ENCODE assay signal across 20 cellular contexts in genomic region chr7:148463210-148463609, GRCh38.
A peak's percentile ranks its signal among the peaks of the same experiment; 100 is the strongest.
DNase-seq lines count a peak whose midpoint lies in the region; FAIRE-seq and TF ChIP-seq lines count a peak whose summit lies in the region.
"Had no signal": no experiment of that assay in that cellular context is flagged by ENCODE, and none has a peak within 500 bp of the region (broad histone marks: within the 10 kb centered on the region; RNA-seq: fewer than 3 reads in every experiment).

No MANE protein-coding gene starts in this region.

- H3K4me1 ChIP-seq in Caco-2 (peaks cover 29% of the 10 kb centered on the region), HEK293 (ENCODE audit: control insufficient read depth, insufficient read depth, low read length) (no peaks in the 10 kb centered on the region), H1 (replicated peaks in 1 of 4; ENCODE audit: control insufficient read depth in 3 of 4, insufficient read depth in 4 of 4, low read length in 3 of 4) (no peaks in the 10 kb centered on the region), mesenchymal stem cell (ENCODE audit: control insufficient read depth, insufficient read depth, low read depth, low read length) (no peaks in the 10 kb centered on the region)
- H3K4me1 ChIP-seq: BLaER1 had no signal

- H4K20me1 ChIP-seq in H1 (replicated peaks in 1 of 2; ENCODE audit: control insufficient read depth in 1 of 2, insufficient read depth in 2 of 2, low read length in 2 of 2) = peaks cover 0 to 6% of the 10 kb centered on the region in 2 experiments
- H4K20me1 ChIP-seq: BLaER1 had no signal

- H3K4me2 ChIP-seq in H1 (ENCODE audit: insufficient read depth in 1 of 2, low read depth in 2 of 2, low read length in 2 of 2) (no peak overlapping the region), mesenchymal stem cell (ENCODE audit: low read length, poor library complexity, severe bottlenecking) (no peak overlapping the region)
- H3K4me2 ChIP-seq: BLaER1 had no signal

- TF ChIP-seq RAD21 in H1 (IDR thresholded peaks at IDR 0.05 in 1 of 2, conservative IDR thresholded peaks at IDR 0.05 in 1 of 2; ENCODE audit: low read depth in 2 of 2, low read length in 2 of 2) = no peak

- no peak overlapping the region for H4K5ac ChIP-seq in H1 (ENCODE audit: insufficient read length, low read depth, low read length)

- no peak overlapping the region for H2BK5ac ChIP-seq in H1 (ENCODE audit: low read depth, low read length)
- no peak overlapping the region for H2BK5ac ChIP-seq in mesenchymal stem cell (ENCODE audit: low read depth, low read length, poor library complexity, severe bottlenecking)

- CTCF ChIA-PET in Caco-2 (lab: Charles Lee) (no interaction called here), HEK293 (lab: Yijun Ruan, JAX) (no interaction called here), H1 (lab: Charles Lee; ENCODE audit: partially characterized antibody) (no interaction called here)

- no peak for TF ChIP-seq POLR2A in H1 (IDR thresholded peaks at IDR 0.05; ENCODE audit: control extremely low read depth in 1 of 2, low read depth in 2 of 2, low read length in 2 of 2)

- no TSS peak for BruUV-seq in Caco-2 (replicated peaks; lab: Mats Ljungman, UMichigan)

- H3K9ac ChIP-seq in H1 (replicated peaks in 1 of 4; ENCODE audit: extremely low read depth in 1 of 4, low read depth in 3 of 4, low read length in 3 of 4) = no peak overlapping the region; a peak in 1 of 7 replicates
- H3K9ac ChIP-seq in mesenchymal stem cell (ENCODE audit: low read length) = no peak overlapping the region
- H3K9ac ChIP-seq: BLaER1 had no signal

- no peaks in the 10 kb centered on the region for H3K27me3 Mint-ChIP-seq in Caco-2 (ENCODE audit: insufficient read depth, unreplicated experiment)

- TF ChIP-seq EP300 in H1 (IDR thresholded peaks at IDR 0.05; ENCODE audit: borderline replicate concordance in 1 of 2, low read depth in 2 of 2, low read length in 2 of 2) = no peak

- H3K4ac ChIP-seq in H1 (replicated peaks; ENCODE audit: insufficient read length, low read depth, low read length) (no peak overlapping the region), mesenchymal stem cell (ENCODE audit: low read depth in 1 of 2, low read length in 2 of 2) (no peak overlapping the region)

- H3K27me3 ChIP-seq in Caco-2 (replicated peaks; ENCODE audit: control insufficient read depth, insufficient read depth, low read length) (no peaks in the 10 kb centered on the region), H1 (replicated peaks in 1 of 4; ENCODE audit: control insufficient read depth in 3 of 4, extremely low read depth in 1 of 4, insufficient read depth in 3 of 4, low read length in 3 of 4) (no peaks in the 10 kb centered on the region), mesenchymal stem cell (ENCODE audit: control insufficient read depth in 1 of 2, insufficient read depth in 1 of 2, low read length in 2 of 2) (no peaks in the 10 kb centered on the region)
- H3K27me3 ChIP-seq: BLaER1 had no signal

- H3K27ac ChIP-seq in HEK293 (ENCODE audit: extremely low read depth, low read depth, low read length) = no peak overlapping the region
- H3K27ac ChIP-seq in H1 (ENCODE audit: low read depth, low read length) = no peak overlapping the region
- H3K27ac ChIP-seq in mesenchymal stem cell (ENCODE audit: low read length, poor library complexity, severe bottlenecking) = no peak overlapping the region
- H3K27ac ChIP-seq: BLaER1, HL-60 had no signal

- no peak overlapping the region for H3K18ac ChIP-seq in H1 (ENCODE audit: extremely low read depth, low read length)
- no peak overlapping the region for H3K18ac ChIP-seq in mesenchymal stem cell (ENCODE audit: low read depth in 1 of 2, low read length in 2 of 2)

- no peak overlapping the region for H2BK20ac ChIP-seq in H1 (ENCODE audit: low read length)

- no peak overlapping the region for H2BK120ac ChIP-seq in H1 (replicated peaks; ENCODE audit: low read depth, low read length)
- no peak overlapping the region for H2BK120ac ChIP-seq in mesenchymal stem cell (ENCODE audit: low read depth, low read length)

- intact Hi-C loops in Caco-2 (cut with micrococcal nuclease; ENCODE audit: unreplicated experiment) = loop anchor here (2.0 to 5.0 kb wide), 2 partner anchors 34 to 146 kb away; no protein-coding TSS in a partner anchor

- H4K91ac ChIP-seq in H1 (replicated peaks; ENCODE audit: insufficient read length, low read length) (no peak overlapping the region), mesenchymal stem cell (ENCODE audit: low read length) (peak overlapping the region; percentile 70)

- H3K56ac ChIP-seq in H1 (replicated peaks; ENCODE audit: insufficient read length, low read depth, low read length) = no peak overlapping the region

- H2BK15ac ChIP-seq in H1 (ENCODE audit: low read length) (no peak overlapping the region), mesenchymal stem cell (ENCODE audit: low read depth, poor library complexity, severe bottlenecking) (no peak overlapping the region)

- H3K23ac ChIP-seq in H1 (ENCODE audit: insufficient read length) = no peak overlapping the region
- no peak overlapping the region for H3K23ac ChIP-seq in mesenchymal stem cell (ENCODE audit: low read length in 2 of 2)

- H3K4me1 Mint-ChIP-seq in Caco-2 (ENCODE audit: low read depth, unreplicated experiment) = peaks cover 30% of the 10 kb centered on the region
- H3K4me1 Mint-ChIP-seq: CD14-positive monocyte had no signal

- H3K36me3 Mint-ChIP-seq in Caco-2 (ENCODE audit: insufficient read depth, unreplicated experiment) = peaks cover 27% of the 10 kb centered on the region
- H3K36me3 Mint-ChIP-seq: CD14-positive monocyte; CD4-positive, alpha-beta memory T cell; IgD-negative memory B cell had no signal

- H4K8ac ChIP-seq in H1 (ENCODE audit: extremely low read depth, insufficient read depth, low read length) (no peak overlapping the region), mesenchymal stem cell (ENCODE audit: low read length) (no peak overlapping the region)

- TF ChIP-seq CTCF in Caco-2 (IDR thresholded peaks at IDR 0.05; ENCODE audit: insufficient read depth in 1 of 2, low read depth in 1 of 2, low read length in 1 of 2, severe bottlenecking in 1 of 2, unreplicated experiment in 1 of 2) (no peak), HEK293 (tag by site-specific recombination; IDR thresholded peaks at IDR 0.05) (no peak), H1 (IDR thresholded peaks at IDR 0.05; ENCODE audit: control extremely low read depth in 1 of 3, insufficient read depth in 1 of 3, low read depth in 1 of 3, low read length in 3 of 3) (no peak)

- no peaks in the 10 kb centered on the region for H3K79me1 ChIP-seq in H1 (ENCODE audit: low read depth, low read length)
- H3K79me1 ChIP-seq in mesenchymal stem cell (replicated peaks; ENCODE audit: low read length, poor library complexity, severe bottlenecking) = no peaks in the 10 kb centered on the region

- peak overlapping the region; percentile 49 for H3K4me3 Mint-ChIP-seq in Caco-2 (ENCODE audit: unreplicated experiment)
- H3K4me3 Mint-ChIP-seq: CD14-positive monocyte; CD4-positive, alpha-beta memory T cell; H9; IgD-negative memory B cell had no signal

- H2AFZ ChIP-seq in H1 (ENCODE audit: low read length) (no peak overlapping the region), mesenchymal stem cell (ENCODE audit: low read depth, low read length) (no peak overlapping the region)

- H3K14ac ChIP-seq in H1 (ENCODE audit: insufficient read length) (no peak overlapping the region), mesenchymal stem cell (ENCODE audit: low read length in 2 of 2) (no peak overlapping the region)

- H3K9me3 ChIP-seq in Caco-2 (peaks cover 26% of the 10 kb centered on the region), HEK293 (ENCODE audit: control insufficient read depth, insufficient read depth, low read depth, low read length) (no peaks in the 10 kb centered on the region), H1 (ENCODE audit: insufficient read depth in 2 of 2, low read depth in 1 of 2, low read length in 1 of 2) (peaks cover 0 to 10% of the 10 kb centered on the region in 2 experiments; a peak in 1 of 4 replicates), mesenchymal stem cell (ENCODE audit: control insufficient read depth, low read length) (no peaks in the 10 kb centered on the region)

- H2AK5ac ChIP-seq in H1 (ENCODE audit: low read depth, low read length) (0 out of 2 replicates have a peak overlapping the region, but pooled peaks have one; percentile 66), mesenchymal stem cell (ENCODE audit: low read length, severe bottlenecking) (no peak overlapping the region)

- no peak for FAIRE-seq in H1 (lab: Jason Lieb, UNC)
- FAIRE-seq: GM18507 had no signal

- H3K4me3 ChIP-seq in Caco-2 (ENCODE audit: low read depth, low read length) = no peak overlapping the region
- H3K4me3 ChIP-seq in HEK293 (ENCODE audit: low read depth, low read length) = no peak overlapping the region
- H3K4me3 ChIP-seq in H1 (ENCODE audit: extremely low read depth in 1 of 4, insufficient read depth in 2 of 4, low read depth in 3 of 4, low read length in 4 of 4) = no peak overlapping the region
- H3K4me3 ChIP-seq in mesenchymal stem cell (ENCODE audit: insufficient read depth in 1 of 2, low read depth in 1 of 2, low read length in 2 of 2) = no peak overlapping the region
- H3K4me3 ChIP-seq: BLaER1 had no signal

- H3K36me3 ChIP-seq in Caco-2 (ENCODE audit: control insufficient read depth, insufficient read depth, low read length) = no peaks in the 10 kb centered on the region
- no peaks in the 10 kb centered on the region for H3K36me3 ChIP-seq in HEK293 (ENCODE audit: control insufficient read depth in 2 of 2, insufficient read depth in 1 of 2, low read length in 2 of 2)
- H3K36me3 ChIP-seq in H1 (ENCODE audit: control insufficient read depth in 2 of 4, insufficient read depth in 4 of 4, low read length in 3 of 4) = no peaks in the 10 kb centered on the region; a peak in 1 of 8 replicates
- H3K36me3 ChIP-seq in mesenchymal stem cell (ENCODE audit: control insufficient read depth in 1 of 2, insufficient read depth in 2 of 2, low read depth in 1 of 2, low read length in 2 of 2) = no peaks in the 10 kb centered on the region
- H3K36me3 ChIP-seq: BLaER1 had no signal

- no peaks in the 10 kb centered on the region for H3K79me2 ChIP-seq in H1 (ENCODE audit: control insufficient read depth in 1 of 2, insufficient read depth in 2 of 2, low read length in 2 of 2)

- peak overlapping the region; percentile 74 for H3K27ac Mint-ChIP-seq in Caco-2 (ENCODE audit: unreplicated experiment)
- H3K27ac Mint-ChIP-seq: CD14-positive monocyte; CD4-positive, alpha-beta memory T cell had no signal

- WGBS in H1 (ENCODE audit: extremely low coverage in 1 of 2, insufficient coverage in 1 of 2, insufficient read length in 1 of 2, insufficient replicate concordance in 2 of 2, low coverage in 1 of 2, low lambda C conversion rate in 2 of 2, missing lambda C conversion rate in 1 of 2), 2 experiments = 91% methylated on average over 4 of the region's 4 CpGs; no CpG with 5 or more reads in 1 of the 2 experiments
- WGBS in mesenchymal stem cell = 88% methylated on average over 4 of the region's 4 CpGs

- DNase-seq in Caco-2 (no peak), H1 (ENCODE audit: low read depth in 1 of 2, low spot score in 2 of 2) (no peak), mesenchymal stem cell (no peak), NCI-H146 treated with DMSO at 0.1 percent for 48 hours (lab: John Stamatoyannopoulos, UW; ENCODE audit: unreplicated experiment) (no peak), NCI-H1694 treated with DMSO at 0.1 percent for 48 hours (lab: John Stamatoyannopoulos, UW) (no peak), anterior cingulate cortex (lab: John Stamatoyannopoulos, UW) (no peak)
- no peak for DNase-seq in effector CD4-positive, alpha-beta T cell
- DNase-seq: 8988T; Calu3; CD4-positive, alpha-beta memory T cell; GF-D8; GOT3; H9; KG1 had no signal

- peaks cover 4% of the 10 kb centered on the region; the same call in 1 of the 2 replicates for H3K23me2 ChIP-seq in H1 (ENCODE audit: low read depth, low read length)

- H2BK12ac ChIP-seq in H1 (ENCODE audit: low read depth, low read length) (0 out of 2 replicates have a peak overlapping the region, but pooled peaks have one; percentile 6), mesenchymal stem cell (ENCODE audit: low read length in 2 of 2) (no peak overlapping the region)

- H3K9me3 Mint-ChIP-seq in Caco-2 (ENCODE audit: unreplicated experiment) = peaks cover 39% of the 10 kb centered on the region

- POLR2A ChIA-PET in Caco-2 (lab: Charles Lee) (no interaction called here), HEK293 (lab: Yijun Ruan, JAX) (no interaction called here), H1 (lab: Charles Lee; ENCODE audit: partially characterized antibody) (no interaction called here)
